Comparison of ENCODE assay signal across 13 cellular contexts in the genomic region with DNA sequence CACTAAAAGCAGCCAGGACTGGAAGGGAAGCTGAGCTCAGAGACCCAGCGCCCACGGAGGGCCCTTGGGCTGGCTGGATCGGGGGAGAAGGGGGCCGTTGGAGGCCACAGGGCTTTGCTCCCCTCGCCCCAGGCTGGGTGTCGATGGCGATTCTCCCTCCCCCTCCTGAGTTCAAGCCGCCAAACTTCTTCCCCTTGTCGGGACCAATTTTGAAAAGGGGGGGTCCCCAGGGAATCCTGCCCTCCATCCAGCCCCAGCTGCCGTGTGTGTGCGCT.
DNase-seq lines count a peak whose midpoint lies in the region; ATAC-seq and TF ChIP-seq lines count a peak whose summit lies in the region.
"Had no signal": no experiment of that assay in that cellular context is flagged by ENCODE, and none has a peak within 500 bp of the region (broad histone marks: within the 10 kb centered on the region; RNA-seq: fewer than 3 reads in every experiment).

No MANE protein-coding gene starts in this region.

- H3K27ac ChIP-seq in DOHH2 (ENCODE audit: low read depth, low read length) (no peak overlapping the region), colonic mucosa (no peak overlapping the region)

- H3F3A ChIP-seq in DOHH2 (ENCODE audit: control insufficient read depth, insufficient read depth): no peaks in the 10 kb centered on the region

- no peak for ATAC-seq in HG03196 (IDR thresholded peaks at IDR 0.05; ENCODE audit: unreplicated experiment)

- H3K4me3 ChIP-seq in DOHH2 (ENCODE audit: low read length): no peak overlapping the region
- H3K4me3 ChIP-seq in NT2/D1 (ENCODE audit: insufficient read length, low read depth): peak overlapping the region; percentile 16
- peak overlapping the region; percentile 7 for H3K4me3 ChIP-seq in skeletal muscle cell (ENCODE audit: low read depth, low read length)
- H3K4me3 ChIP-seq in colonic mucosa: no peak overlapping the region

- H3K4me2 ChIP-seq in DOHH2 (ENCODE audit: low read length): peak overlapping the region; percentile 14; the same call in 1 of the 2 replicates

- no peaks in the 10 kb centered on the region for H3K9me2 ChIP-seq in DOHH2 (replicated peaks; ENCODE audit: control insufficient read depth, low read length)

- peaks cover 12% of the 10 kb centered on the region for H3K36me3 Mint-ChIP-seq in glutamatergic neuron (ENCODE audit: unreplicated experiment)

- peak overlapping the region; percentile 75 for H3K4me3 Mint-ChIP-seq in glutamatergic neuron (ENCODE audit: unreplicated experiment)

- no peak for TF ChIP-seq CTCF in DOHH2 (IDR thresholded peaks at IDR 0.05; ENCODE audit: low read depth, low read length, poor library complexity, severe bottlenecking)
- no peak for TF ChIP-seq CTCF in glutamatergic neuron (IDR thresholded peaks at IDR 0.05; ENCODE audit: partially characterized antibody, unreplicated experiment)
- TF ChIP-seq CTCF in colonic mucosa (IDR thresholded peaks at IDR 0.05): no peak

- no peaks in the 10 kb centered on the region for H3K36me3 ChIP-seq in DOHH2 (ENCODE audit: control insufficient read depth, low read length)
- H3K36me3 ChIP-seq in NT2/D1 (ENCODE audit: insufficient read depth, insufficient read length, low read length): no peaks in the 10 kb centered on the region
- H3K36me3 ChIP-seq in colonic mucosa: no peaks in the 10 kb centered on the region

- in situ Hi-C loops in G401 (cut with HindIII; ENCODE audit: low sequenced_read_pairs): no loop called here

- peak overlapping the region; percentile 98 for H3K27ac Mint-ChIP-seq in glutamatergic neuron (ENCODE audit: unreplicated experiment)

- H3K27me3 ChIP-seq in DOHH2 (ENCODE audit: control insufficient read depth, low read length) (peaks cover 18% of the 10 kb centered on the region), NT2/D1 (ENCODE audit: insufficient read depth, insufficient read length) (no peaks in the 10 kb centered on the region), colonic mucosa (no peaks in the 10 kb centered on the region)

- no peaks in the 10 kb centered on the region for H4K20me1 ChIP-seq in DOHH2 (ENCODE audit: control insufficient read depth, insufficient read depth, low read depth, low read length)

- peaks cover 6% of the 10 kb centered on the region for H3K4me1 Mint-ChIP-seq in glutamatergic neuron (ENCODE audit: low read depth, unreplicated experiment)

- H3K9me3 ChIP-seq in DOHH2 (ENCODE audit: control insufficient read depth, insufficient read depth, low read length) (peaks cover 1% of the 10 kb centered on the region; the same call in 1 of the 2 replicates), NT2/D1 (ENCODE audit: insufficient read depth, low read length) (peaks cover 7% of the 10 kb centered on the region; the same call in 1 of the 2 replicates), colonic mucosa (no peaks in the 10 kb centered on the region)

- H3K4me1 ChIP-seq in DOHH2 (ENCODE audit: control insufficient read depth, low read length) (peaks cover 13% of the 10 kb centered on the region), NT2/D1 (ENCODE audit: insufficient read depth, insufficient read length) (peaks cover 3% of the 10 kb centered on the region), colonic mucosa (no peaks in the 10 kb centered on the region)

- no peaks in the 10 kb centered on the region for H3K79me2 ChIP-seq in DOHH2 (ENCODE audit: control insufficient read depth, low read length)

- DNase-seq in NT2/D1 (ENCODE audit: low read depth, low spot score) (no peak), glutamatergic neuron (no peak), skeletal muscle cell (ENCODE audit: low read depth) (no peak), colonic mucosa (no peak), G401 (ENCODE audit: low spot score) (no peak)
- DNase-seq: activated CD4-positive, alpha-beta T cell treated with anti-CD3 and anti-CD28 coated beads for 48 hours; activated T-cell treated with anti-CD3 and anti-CD28 coated beads, Interleukin-2, amount 50 U/mL, for 1 hour; NCI-H187 treated with DMSO at 0.1 percent for 48 hours; NCI-H524 treated with DMSO at 0.1 percent for 48 hours; RPMI8226; small intestine had no signal

- intact Hi-C loops in colonic mucosa (cut with DNase I): no loop called here

- H3K9ac ChIP-seq in NT2/D1 (ENCODE audit: insufficient read length, low read depth): peak overlapping the region; percentile 11
- H3K9ac ChIP-seq in colonic mucosa (ENCODE audit: low read depth in 2 of 2, low read length in 2 of 2): peak overlapping the region in 1 of 2 donors; percentile 35

- peaks cover 16% of the 10 kb centered on the region for H3K27me3 Mint-ChIP-seq in glutamatergic neuron (ENCODE audit: unreplicated experiment)

- H3K9me3 Mint-ChIP-seq in glutamatergic neuron (ENCODE audit: unreplicated experiment): peaks cover 4% of the 10 kb centered on the region

Comparison
In these comparisons a context has a peak if more than half of its experiments do, and no peak if none do; other contexts are left out.
1. H3K4me3 ChIP-seq: peak in NT2/D1 (single experiment) and skeletal muscle cell (single experiment); none in DOHH2 (single experiment) and colonic mucosa (single experiment).